25 cellular contexts compared by ENCODE assay signal in genomic region chr14:75602527-75602926, GRCh38.
"Had no signal": no experiment of that assay in that cellular context is flagged by ENCODE, and none has a peak within 500 bp of the region (broad histone marks: within the 10 kb centered on the region; RNA-seq: fewer than 3 reads in every experiment).

No MANE protein-coding gene starts in this region.

- H3K27me3 Mint-ChIP-seq: type B pancreatic cell had no signal

- H3K27ac ChIP-seq: left ventricle myocardium inferior, lower lobe of right lung, pancreas, suprapubic skin, thyroid gland had no signal

- H3K36me3 ChIP-seq: left ventricle myocardium inferior, lower lobe of right lung, pancreas, suprapubic skin, thyroid gland had no signal

- H3K27me3 ChIP-seq: pancreas, suprapubic skin, thyroid gland had no signal

- FAIRE-seq: colon, endothelial cell of umbilical vein, pancreas, urothelium cell line had no signal

- H3K9me3 ChIP-seq: left ventricle myocardium inferior, lower lobe of right lung, pancreas, suprapubic skin, thyroid gland had no signal

- H3K27ac Mint-ChIP-seq: endodermal cell; memory B cell; mesothelial cell of epicardium; nephron; progenitor cell of endocrine pancreas; stimulated activated effector memory CD8-positive, alpha-beta T cell treated with anti-CD3 and anti-CD28 coated beads, Interleukin-12 subunit alpha, Interleukin-12 subunit beta, amount 100 ng/mL, for 72 hours; type B pancreatic cell had no signal

- ATAC-seq: lower lobe of right lung; pancreas; right cardiac atrium; stimulated activated effector memory CD8-positive, alpha-beta T cell treated with anti-CD3 and anti-CD28 coated beads, Interleukin-12 subunit alpha, Interleukin-12 subunit beta, amount 100 ng/mL, for 72 hours; stimulated activated naive CD8-positive, alpha-beta T cell treated with anti-CD3 and anti-CD28 coated beads, Interleukin-15, Interleukin-2, amounts not matched to agents 100 U/mL and 50 U/mL, for 24 hours had no signal

- H3K4me3 Mint-ChIP-seq: endodermal cell; memory B cell; mesothelial cell of epicardium; nephron; stimulated activated effector memory CD8-positive, alpha-beta T cell treated with anti-CD3 and anti-CD28 coated beads, Interleukin-12 subunit alpha, Interleukin-12 subunit beta, amount 100 ng/mL, for 72 hours; type B pancreatic cell had no signal

- H3K4me3 ChIP-seq: left ventricle myocardium inferior, lower lobe of right lung, pancreas, suprapubic skin, thyroid gland had no signal

- H3K4me1 ChIP-seq: pancreas, suprapubic skin had no signal

- H3K36me3 Mint-ChIP-seq: mesothelial cell of epicardium; stimulated activated effector memory CD8-positive, alpha-beta T cell treated with anti-CD3 and anti-CD28 coated beads, Interleukin-12 subunit alpha, Interleukin-12 subunit beta, amount 100 ng/mL, for 72 hours; type B pancreatic cell had no signal

- H3K4me1 Mint-ChIP-seq: memory B cell; mesothelial cell of epicardium; stimulated activated effector memory CD8-positive, alpha-beta T cell treated with anti-CD3 and anti-CD28 coated beads, Interleukin-12 subunit alpha, Interleukin-12 subunit beta, amount 100 ng/mL, for 72 hours had no signal

- H3K9me3 Mint-ChIP-seq: mesothelial cell of epicardium; nephron; stimulated activated effector memory CD8-positive, alpha-beta T cell treated with anti-CD3 and anti-CD28 coated beads, Interleukin-12 subunit alpha, Interleukin-12 subunit beta, amount 100 ng/mL, for 72 hours; type B pancreatic cell had no signal

- DNase-seq: effector CD4-positive, alpha-beta T cell; endodermal cell; foreskin melanocyte; head of caudate nucleus; hippocampal formation; islet precursor cell; left ventricle myocardium inferior; lower lobe of right lung; occipital lobe; pancreas; right cardiac atrium; stimulated activated CD4-positive, alpha-beta T cell treated with anti-CD3 and anti-CD28 coated beads, Interleukin-4, amount 100 ng/mL, for 1 hour; stimulated activated CD8-positive, alpha-beta memory T cell treated with anti-CD3 and anti-CD28 coated beads, Interleukin-4, amount 100 ng/mL, for 48 hours; stimulated activated naive CD8-positive, alpha-beta T cell treated with anti-CD3 and anti-CD28 coated beads, Interleukin-15, Interleukin-2, amounts not matched to agents 100 U/mL and 50 U/mL, for 24 hours; thyroid gland had no signal
